8 cellular contexts compared by ENCODE assay signal in the genomic region with DNA sequence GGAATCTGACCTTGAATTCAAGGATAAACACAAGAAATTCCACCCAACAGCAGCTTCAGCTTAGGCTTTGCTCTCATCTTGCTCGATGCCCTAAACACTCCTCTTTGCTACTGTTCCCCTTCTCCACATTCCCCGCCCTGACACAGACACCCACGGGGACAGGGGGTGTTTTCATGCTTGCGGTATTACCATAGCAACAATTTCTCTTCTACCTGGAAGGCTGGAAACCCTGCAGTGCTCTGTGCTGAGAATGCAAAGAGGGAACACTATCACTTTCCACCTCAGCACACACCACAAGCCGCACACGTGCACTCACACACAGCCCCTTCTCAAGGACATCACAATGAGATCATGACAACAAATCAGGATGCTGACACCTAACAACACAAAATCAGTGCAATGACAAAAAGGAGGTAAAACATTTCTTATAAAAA.
DNase-seq lines count a peak whose midpoint lies in the region; ATAC-seq, FAIRE-seq and TF ChIP-seq lines count a peak whose summit lies in the region.

No MANE protein-coding gene starts in this region.

- peak overlapping the region; percentile 44 for H3K4me3 Mint-ChIP-seq in activated CD4-positive, alpha-beta T cell treated with anti-CD3 and anti-CD28 coated beads for 36 hours

- peak overlapping the region; percentile 81 for H3K27ac Mint-ChIP-seq in activated CD4-positive, alpha-beta T cell treated with anti-CD3 and anti-CD28 coated beads for 36 hours

- no peaks in the 10 kb centered on the region for H3K9me3 ChIP-seq in duodenal mucosa (ENCODE audit: control insufficient read depth in 1 of 2, low read length in 2 of 2)
- H3K9me3 ChIP-seq in small intestine (ENCODE audit: control insufficient read depth, low read depth) = no peaks in the 10 kb centered on the region
- no peaks in the 10 kb centered on the region for H3K9me3 ChIP-seq in BE2C

- H3K27me3 ChIP-seq in duodenal mucosa (ENCODE audit: control insufficient read depth in 1 of 2, insufficient read depth in 2 of 2, low read length in 2 of 2) (no peaks in the 10 kb centered on the region), small intestine (ENCODE audit: control insufficient read depth in 2 of 2, insufficient read depth in 2 of 2, low read length in 2 of 2) (no peaks in the 10 kb centered on the region), BE2C (no peaks in the 10 kb centered on the region)

- ATAC-seq in GM19025 (IDR thresholded peaks at IDR 0.05; ENCODE audit: low read depth, unreplicated experiment) (peak; percentile 58), HG03039 (IDR thresholded peaks at IDR 0.05; ENCODE audit: unreplicated experiment) (peak; percentile 62)
- peak; percentile 33 for ATAC-seq in activated CD4-positive, alpha-beta T cell treated with anti-CD3 and anti-CD28 coated beads for 36 hours

- no peak overlapping the region for H3K9ac ChIP-seq in duodenal mucosa (ENCODE audit: low read depth in 1 of 2, low read length in 2 of 2)

- CTCF ChIA-PET in activated CD4-positive, alpha-beta T cell treated with anti-CD3 and anti-CD28 coated beads for 36 hours (lab: Charles Lee) = interaction anchor here (0.6 to 8.4 kb wide), 6 partner anchors 10 to 206 kb away, joined by 3 to 127 read pairs (median 22); no protein-coding TSS in a partner anchor

- no peak overlapping the region for H3K4me3 ChIP-seq in duodenal mucosa (ENCODE audit: low read depth in 1 of 2, low read length in 2 of 2)
- no peak overlapping the region for H3K4me3 ChIP-seq in small intestine (ENCODE audit: low read depth in 1 of 2, low read length in 2 of 2)
- no peak overlapping the region for H3K4me3 ChIP-seq in BE2C (ENCODE audit: low read depth, low read length)

- H3K4me1 ChIP-seq in duodenal mucosa (ENCODE audit: control insufficient read depth in 1 of 2, insufficient read depth in 2 of 2, low read length in 2 of 2) (peaks cover 39 to 42% of the 10 kb centered on the region in 2 donors), small intestine (ENCODE audit: control insufficient read depth in 2 of 2, insufficient read depth in 1 of 2, low read depth in 1 of 2, low read length in 1 of 2) (peaks cover 0 to 3% of the 10 kb centered on the region in 2 donors), BE2C (peaks cover 9% of the 10 kb centered on the region)

- FAIRE-seq in small intestine (lab: Jason Lieb, UNC) = no peak

- H3K36me3 ChIP-seq in duodenal mucosa (ENCODE audit: control insufficient read depth in 1 of 2, insufficient read depth in 2 of 2, low read length in 2 of 2) (peaks cover 7 to 25% of the 10 kb centered on the region in 2 donors), small intestine (ENCODE audit: control insufficient read depth in 2 of 2, insufficient read depth in 2 of 2, low read length in 2 of 2) (peaks cover 2% of the 10 kb centered on the region in 2 donors), BE2C (peaks cover 33% of the 10 kb centered on the region)

- H3K36me3 Mint-ChIP-seq in activated CD4-positive, alpha-beta T cell treated with anti-CD3 and anti-CD28 coated beads for 36 hours (ENCODE audit: low read depth) = peaks cover 27% of the 10 kb centered on the region

- POLR2A ChIA-PET in activated CD4-positive, alpha-beta T cell treated with anti-CD3 and anti-CD28 coated beads for 36 hours (lab: Charles Lee) = no interaction called here

- H3K27me3 Mint-ChIP-seq in activated CD4-positive, alpha-beta T cell treated with anti-CD3 and anti-CD28 coated beads for 36 hours = no peaks in the 10 kb centered on the region

- 49 to 65% (median 53%) methylated on average over 6 of the region's 6 CpGs for WGBS in small intestine, 3 donors

- no peaks in the 10 kb centered on the region for H3K9me3 Mint-ChIP-seq in activated CD4-positive, alpha-beta T cell treated with anti-CD3 and anti-CD28 coated beads for 36 hours (ENCODE audit: low read depth)

- TF ChIP-seq CTCF in BE2C (IDR thresholded peaks at IDR 0.05; ENCODE audit: low read depth, low read length) = no peak

- intact Hi-C loops in activated CD4-positive, alpha-beta T cell treated with anti-CD3 and anti-CD28 coated beads for 36 hours (cut with DNase I, micrococcal nuclease) = loop anchor here (1.0 to 10.0 kb wide), 8 partner anchors 11 to 557 kb away; a partner anchor contains a TSS

- H3K27ac ChIP-seq in duodenal mucosa (ENCODE audit: low read depth, low read length) (peak overlapping the region; percentile 7), small intestine (ENCODE audit: low read depth in 1 of 2, low read length in 1 of 2) (no peak overlapping the region)

- DNase-seq in activated CD4-positive, alpha-beta T cell treated with anti-CD3 and anti-CD28 coated beads for 36 hours = peak; percentile 89
- DNase-seq in small intestine (peak; percentile 15), NOMO-1 treated with dmso at 0.1 percent for 144 hours (lab: John Stamatoyannopoulos, UW; ENCODE audit: unreplicated experiment) (no peak), SHP77 treated with DMSO at 0.1 percent for 48 hours (lab: John Stamatoyannopoulos, UW) (no peak), BE2C (no peak)

- H3K4me1 Mint-ChIP-seq in activated CD4-positive, alpha-beta T cell treated with anti-CD3 and anti-CD28 coated beads for 36 hours = peaks cover 95% of the 10 kb centered on the region

Comparison
In these comparisons a context has a peak if more than half of its experiments do, and no peak if none do; other contexts are left out.
1. DNase-seq: peak in activated CD4-positive, alpha-beta T cell treated with anti-CD3 and anti-CD28 coated beads for 36 hours (single experiment) and small intestine (single experiment); none in NOMO-1 treated with dmso at 0.1 percent for 144 hours (single experiment), SHP77 treated with DMSO at 0.1 percent for 48 hours (single experiment) and BE2C (single experiment).
2. Peak in every context shown above with its lines, with median percentiles within 50 percentile points of each other: ATAC-seq.